In the genomic region with DNA sequence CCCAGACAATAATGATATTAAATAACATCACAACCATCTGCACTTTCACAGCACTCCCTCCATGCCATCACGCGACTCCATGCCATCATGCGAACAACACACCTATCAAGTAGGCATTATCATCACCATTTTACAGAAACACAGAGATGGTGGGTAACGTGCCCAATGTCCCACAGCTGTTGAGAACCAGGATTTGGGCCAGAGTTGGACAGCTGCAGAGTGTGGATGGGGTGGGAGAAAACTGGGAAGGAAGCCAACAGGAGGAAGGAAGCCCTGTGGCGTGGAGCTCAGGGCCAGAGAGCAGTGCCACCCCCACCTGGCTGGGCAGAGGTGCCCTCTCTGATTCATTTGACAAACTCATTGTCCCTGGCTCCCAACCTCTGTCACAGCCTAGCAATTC, we compare ENCODE assay signal across 1 cellular context.
TF ChIP-seq lines count a peak whose summit lies in the region.

No MANE protein-coding gene starts in this region.

TF ChIP-seq in H1, 55 proteins besides CTCF, POLR2A, EP300 and RAD21:
- TF ChIP-seq BCL11A (IDR thresholded peaks at IDR 0.05; ENCODE audit: low read depth in 2 of 2, low read length in 2 of 2), result no peak
- TF ChIP-seq CREB1 (IDR thresholded peaks at IDR 0.05), result no peak
- TF ChIP-seq SIRT6 (IDR thresholded peaks at IDR 0.05; ENCODE audit: low read length), result no peak
- no peak for TF ChIP-seq CEBPB (IDR thresholded peaks at IDR 0.05; ENCODE audit: low read depth, low read length)
- TF ChIP-seq RBBP5 (IDR thresholded peaks at IDR 0.05; ENCODE audit: borderline replicate concordance, low read depth, low read length), result no peak
- no peak for TF ChIP-seq ZNF274 (IDR thresholded peaks at IDR 0.05; ENCODE audit: borderline replicate concordance, extremely low read depth, low read length)
- TF ChIP-seq SP1 (IDR thresholded peaks at IDR 0.05; ENCODE audit: low read depth, low read length), result no peak
- no peak for TF ChIP-seq NANOG (IDR thresholded peaks at IDR 0.05; ENCODE audit: insufficient read depth, low read depth, low read length, poor library complexity, severe bottlenecking)
- no peak for TF ChIP-seq JUND (IDR thresholded peaks at IDR 0.05; ENCODE audit: low read length)
- TF ChIP-seq NRF1 (IDR thresholded peaks at IDR 0.05; ENCODE audit: low read depth, low read length), result no peak
- TF ChIP-seq, protein P1, sequence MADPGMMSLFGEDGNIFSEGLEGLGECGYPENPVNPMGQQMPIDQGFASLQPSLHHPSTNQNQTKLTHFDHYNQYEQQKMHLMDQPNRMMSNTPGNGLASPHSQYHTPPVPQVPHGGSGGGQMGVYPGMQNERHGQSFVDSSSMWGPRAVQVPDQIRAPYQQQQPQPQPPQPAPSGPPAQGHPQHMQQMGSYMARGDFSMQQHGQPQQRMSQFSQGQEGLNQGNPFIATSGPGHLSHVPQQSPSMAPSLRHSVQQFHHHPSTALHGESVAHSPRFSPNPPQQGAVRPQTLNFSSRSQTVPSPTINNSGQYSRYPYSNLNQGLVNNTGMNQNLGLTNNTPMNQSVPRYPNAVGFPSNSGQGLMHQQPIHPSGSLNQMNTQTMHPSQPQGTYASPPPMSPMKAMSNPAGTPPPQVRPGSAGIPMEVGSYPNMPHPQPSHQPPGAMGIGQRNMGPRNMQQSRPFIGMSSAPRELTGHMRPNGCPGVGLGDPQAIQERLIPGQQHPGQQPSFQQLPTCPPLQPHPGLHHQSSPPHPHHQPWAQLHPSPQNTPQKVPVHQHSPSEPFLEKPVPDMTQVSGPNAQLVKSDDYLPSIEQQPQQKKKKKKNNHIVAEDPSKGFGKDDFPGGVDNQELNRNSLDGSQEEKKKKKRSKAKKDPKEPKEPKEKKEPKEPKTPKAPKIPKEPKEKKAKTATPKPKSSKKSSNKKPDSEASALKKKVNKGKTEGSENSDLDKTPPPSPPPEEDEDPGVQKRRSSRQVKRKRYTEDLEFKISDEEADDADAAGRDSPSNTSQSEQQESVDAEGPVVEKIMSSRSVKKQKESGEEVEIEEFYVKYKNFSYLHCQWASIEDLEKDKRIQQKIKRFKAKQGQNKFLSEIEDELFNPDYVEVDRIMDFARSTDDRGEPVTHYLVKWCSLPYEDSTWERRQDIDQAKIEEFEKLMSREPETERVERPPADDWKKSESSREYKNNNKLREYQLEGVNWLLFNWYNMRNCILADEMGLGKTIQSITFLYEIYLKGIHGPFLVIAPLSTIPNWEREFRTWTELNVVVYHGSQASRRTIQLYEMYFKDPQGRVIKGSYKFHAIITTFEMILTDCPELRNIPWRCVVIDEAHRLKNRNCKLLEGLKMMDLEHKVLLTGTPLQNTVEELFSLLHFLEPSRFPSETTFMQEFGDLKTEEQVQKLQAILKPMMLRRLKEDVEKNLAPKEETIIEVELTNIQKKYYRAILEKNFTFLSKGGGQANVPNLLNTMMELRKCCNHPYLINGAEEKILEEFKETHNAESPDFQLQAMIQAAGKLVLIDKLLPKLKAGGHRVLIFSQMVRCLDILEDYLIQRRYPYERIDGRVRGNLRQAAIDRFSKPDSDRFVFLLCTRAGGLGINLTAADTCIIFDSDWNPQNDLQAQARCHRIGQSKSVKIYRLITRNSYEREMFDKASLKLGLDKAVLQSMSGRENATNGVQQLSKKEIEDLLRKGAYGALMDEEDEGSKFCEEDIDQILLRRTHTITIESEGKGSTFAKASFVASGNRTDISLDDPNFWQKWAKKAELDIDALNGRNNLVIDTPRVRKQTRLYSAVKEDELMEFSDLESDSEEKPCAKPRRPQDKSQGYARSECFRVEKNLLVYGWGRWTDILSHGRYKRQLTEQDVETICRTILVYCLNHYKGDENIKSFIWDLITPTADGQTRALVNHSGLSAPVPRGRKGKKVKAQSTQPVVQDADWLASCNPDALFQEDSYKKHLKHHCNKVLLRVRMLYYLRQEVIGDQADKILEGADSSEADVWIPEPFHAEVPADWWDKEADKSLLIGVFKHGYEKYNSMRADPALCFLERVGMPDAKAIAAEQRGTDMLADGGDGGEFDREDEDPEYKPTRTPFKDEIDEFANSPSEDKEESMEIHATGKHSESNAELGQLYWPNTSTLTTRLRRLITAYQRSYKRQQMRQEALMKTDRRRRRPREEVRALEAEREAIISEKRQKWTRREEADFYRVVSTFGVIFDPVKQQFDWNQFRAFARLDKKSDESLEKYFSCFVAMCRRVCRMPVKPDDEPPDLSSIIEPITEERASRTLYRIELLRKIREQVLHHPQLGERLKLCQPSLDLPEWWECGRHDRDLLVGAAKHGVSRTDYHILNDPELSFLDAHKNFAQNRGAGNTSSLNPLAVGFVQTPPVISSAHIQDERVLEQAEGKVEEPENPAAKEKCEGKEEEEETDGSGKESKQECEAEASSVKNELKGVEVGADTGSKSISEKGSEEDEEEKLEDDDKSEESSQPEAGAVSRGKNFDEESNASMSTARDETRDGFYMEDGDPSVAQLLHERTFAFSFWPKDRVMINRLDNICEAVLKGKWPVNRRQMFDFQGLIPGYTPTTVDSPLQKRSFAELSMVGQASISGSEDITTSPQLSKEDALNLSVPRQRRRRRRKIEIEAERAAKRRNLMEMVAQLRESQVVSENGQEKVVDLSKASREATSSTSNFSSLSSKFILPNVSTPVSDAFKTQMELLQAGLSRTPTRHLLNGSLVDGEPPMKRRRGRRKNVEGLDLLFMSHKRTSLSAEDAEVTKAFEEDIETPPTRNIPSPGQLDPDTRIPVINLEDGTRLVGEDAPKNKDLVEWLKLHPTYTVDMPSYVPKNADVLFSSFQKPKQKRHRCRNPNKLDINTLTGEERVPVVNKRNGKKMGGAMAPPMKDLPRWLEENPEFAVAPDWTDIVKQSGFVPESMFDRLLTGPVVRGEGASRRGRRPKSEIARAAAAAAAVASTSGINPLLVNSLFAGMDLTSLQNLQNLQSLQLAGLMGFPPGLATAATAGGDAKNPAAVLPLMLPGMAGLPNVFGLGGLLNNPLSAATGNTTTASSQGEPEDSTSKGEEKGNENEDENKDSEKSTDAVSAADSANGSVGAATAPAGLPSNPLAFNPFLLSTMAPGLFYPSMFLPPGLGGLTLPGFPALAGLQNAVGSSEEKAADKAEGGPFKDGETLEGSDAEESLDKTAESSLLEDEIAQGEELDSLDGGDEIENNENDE (IDR thresholded peaks at IDR 0.05; ENCODE audit: insufficient replicate concordance, low read length), result no peak
- TF ChIP-seq RFX5 (IDR thresholded peaks at IDR 0.05; ENCODE audit: borderline replicate concordance, low read depth, low read length), result no peak
- no peak for TF ChIP-seq TEAD4 (IDR thresholded peaks at IDR 0.05; ENCODE audit: low read depth, low read length)
- no peak for TF ChIP-seq SRF (IDR thresholded peaks at IDR 0.05; ENCODE audit: low read depth, low read length)
- no peak for TF ChIP-seq BRCA1 (IDR thresholded peaks at IDR 0.05; ENCODE audit: low read depth, low read length)
- no peak for TF ChIP-seq YY1 (IDR thresholded peaks at IDR 0.05; ENCODE audit: low read depth, low read length)
- TF ChIP-seq POLR2AphosphoS5 (IDR thresholded peaks at IDR 0.05; ENCODE audit: low read depth, low read length), result no peak
- TF ChIP-seq SUZ12 (IDR thresholded peaks at IDR 0.05; ENCODE audit: low read length), result no peak
- TF ChIP-seq CHD2 (IDR thresholded peaks at IDR 0.05; ENCODE audit: low read length), result no peak
